15 cellular contexts compared by ENCODE assay signal in the genomic region with DNA sequence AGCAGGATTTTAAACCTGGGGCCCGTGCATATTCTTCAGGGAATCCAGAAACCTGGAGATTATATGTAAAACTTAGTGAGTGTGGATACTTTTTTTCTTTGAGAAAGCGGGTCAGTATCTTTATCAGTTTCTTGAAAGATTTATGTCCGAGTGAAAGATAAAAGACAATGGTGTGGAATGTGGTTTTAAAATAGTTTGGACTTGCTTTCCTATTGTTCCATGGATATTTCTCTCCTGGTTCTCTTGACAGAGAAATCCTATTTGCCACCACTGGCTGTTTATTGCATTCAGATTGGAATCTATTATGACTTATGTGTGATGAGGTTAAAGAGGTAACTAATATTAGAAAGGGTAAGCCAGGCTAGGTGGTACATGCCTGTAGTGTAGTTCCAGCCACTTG. TPM values are rescaled to one million over a fixed set of nuclear protein-coding genes. Genes with fewer than 3 reads are reported as not detected.
DNase-seq lines count a peak whose midpoint lies in the region; ATAC-seq and TF ChIP-seq lines count a peak whose summit lies in the region.
"Had no signal": no experiment of that assay in that cellular context is flagged by ENCODE, and none has a peak within 500 bp of the region (broad histone marks: within the 10 kb centered on the region; RNA-seq: fewer than 3 reads in every experiment).

No MANE protein-coding gene starts in this region.

- no peaks in the 10 kb centered on the region for H3K27me3 ChIP-seq in cardiac muscle cell

- H3K27ac ChIP-seq in cardiac muscle cell, result peak overlapping the region; percentile 85

- no peak for ATAC-seq in GM18861 (IDR thresholded peaks at IDR 0.05; ENCODE audit: unreplicated experiment)

- TF ChIP-seq CTCF in cardiac muscle cell (IDR thresholded peaks at IDR 0.05; ENCODE audit: low read depth, low read length), result no peak
- no peak for TF ChIP-seq CTCF in fibroblast of pulmonary artery (IDR thresholded peaks at IDR 0.05; ENCODE audit: low read length, missing control alignments)

- peaks cover 53% of the 10 kb centered on the region for H3K4me1 ChIP-seq in cardiac muscle cell (ENCODE audit: low read depth)

- DNase-seq in cardiac muscle cell (ENCODE audit: low read depth in 1 of 2, low spot score in 1 of 2) (no peak), cardiac septum (ENCODE audit: low spot score) (no peak), amniotic epithelial cell (ENCODE audit: low read depth) (peak; percentile 22), fibroblast of pulmonary artery (ENCODE audit: low read depth) (peak; percentile 31), NCI-H510A (lab: John Stamatoyannopoulos, UW) (no peak), NCI-H2107 treated with DMSO at 0.1 percent for 48 hours (lab: John Stamatoyannopoulos, UW; ENCODE audit: unreplicated experiment) (no peak), Kasumi-1 (lab: John Stamatoyannopoulos, UW) (no peak)
- DNase-seq: C1 segment of cervical spinal cord, DND-41, HFFc6, MV-4-11, NCI-H1417, NCI-H187 treated with DMSO at 0.1 percent for 48 hours, NCI-H524 had no signal

- intact Hi-C loops in cardiac septum (cut with DNase I), result no loop called here

- H3K36me3 ChIP-seq in cardiac muscle cell, result no peaks in the 10 kb centered on the region

- no peaks in the 10 kb centered on the region for H3K9me3 ChIP-seq in cardiac muscle cell (ENCODE audit: low read depth)

- H3K4me3 ChIP-seq in cardiac muscle cell (no peak overlapping the region), fibroblast of pulmonary artery (replicated peaks; ENCODE audit: low read depth, low read length) (no peak overlapping the region)

RNA-seq across cellular contexts. Expression of a gene that starts 27.4 kb away (rescaled TPM):
- 63.9 and 130 TPM in 2 replicates for total RNA-seq in cardiac muscle cell
- polyA plus RNA-seq in cardiac muscle cell, result 214 and 240 TPM in 2 replicates
- total RNA-seq in cardiac septum, result 247 TPM

Comparison
In these comparisons a context has a peak if more than half of its experiments do, and no peak if none do; other contexts are left out.
1. DNase-seq: peak in amniotic epithelial cell (single experiment) and fibroblast of pulmonary artery (single experiment); none in cardiac muscle cell (0 of 2), cardiac septum (single experiment), NCI-H510A (single experiment), NCI-H2107 treated with DMSO at 0.1 percent for 48 hours (single experiment) and Kasumi-1 (0 of 2).